ENCODE assay signal across 1 cellular context in the genomic region with DNA sequence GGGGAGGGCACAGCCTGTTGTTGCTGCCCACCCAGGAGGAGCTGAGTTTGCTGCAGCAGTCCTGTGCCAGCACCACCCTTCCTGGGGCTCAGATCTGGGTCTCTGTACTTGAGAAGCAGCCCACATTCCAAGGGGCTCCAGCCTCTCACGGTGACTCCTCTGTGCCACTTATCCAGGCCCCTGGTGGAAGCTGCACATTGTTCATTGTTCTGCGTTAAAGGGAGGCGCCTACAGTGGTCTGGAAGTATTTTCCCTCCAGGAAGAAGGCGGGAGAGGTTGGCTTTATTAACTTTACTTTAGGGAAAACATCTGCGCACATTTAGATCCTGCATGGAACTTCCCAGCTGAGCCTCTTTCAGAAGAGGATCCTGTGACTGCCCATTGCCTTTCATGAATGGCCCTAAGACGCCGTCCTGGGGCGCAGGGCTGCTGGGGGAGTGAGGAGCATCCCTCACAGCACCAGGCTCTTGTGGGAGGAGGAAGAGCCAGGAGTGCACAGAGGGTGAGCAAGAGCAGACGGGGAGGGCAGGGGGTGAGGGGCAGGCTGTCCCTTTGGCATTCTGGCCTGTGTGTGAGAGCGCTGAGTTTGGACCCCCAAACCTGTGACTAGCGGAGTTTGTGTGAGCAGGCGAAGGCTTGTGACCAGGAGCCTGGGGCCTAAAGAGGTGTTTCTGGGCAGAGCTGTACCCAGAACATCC.
TF ChIP-seq lines count a peak whose summit lies in the region.

No MANE protein-coding gene starts in this region.

TF ChIP-seq in endothelial cell of umbilical vein, 7 proteins besides CTCF, POLR2A, EP300 and RAD21:
- TF ChIP-seq, protein P1, sequence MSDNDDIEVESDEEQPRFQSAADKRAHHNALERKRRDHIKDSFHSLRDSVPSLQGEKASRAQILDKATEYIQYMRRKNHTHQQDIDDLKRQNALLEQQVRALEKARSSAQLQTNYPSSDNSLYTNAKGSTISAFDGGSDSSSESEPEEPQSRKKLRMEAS (IDR thresholded peaks at IDR 0.05; ENCODE audit: insufficient read depth, insufficient read length) = no peak
- TF ChIP-seq EZH2 (IDR thresholded peaks at IDR 0.05; ENCODE audit: borderline replicate concordance, low read depth, low read length, severe bottlenecking) = no peak
- no peak for TF ChIP-seq FOS (IDR thresholded peaks at IDR 0.05; ENCODE audit: borderline replicate concordance, insufficient read depth, low read length)
- TF ChIP-seq POLR2AphosphoS5 (IDR thresholded peaks at IDR 0.05; ENCODE audit: insufficient read depth, low read depth, low read length) = no peak
- TF ChIP-seq MYC (IDR thresholded peaks at IDR 0.05; ENCODE audit: low read depth, low read length) = no peak
TF ChIP-seq in endothelial cell of umbilical vein: peak in this region for 0.
